11 cellular contexts compared by ENCODE assay signal in the genomic region with DNA sequence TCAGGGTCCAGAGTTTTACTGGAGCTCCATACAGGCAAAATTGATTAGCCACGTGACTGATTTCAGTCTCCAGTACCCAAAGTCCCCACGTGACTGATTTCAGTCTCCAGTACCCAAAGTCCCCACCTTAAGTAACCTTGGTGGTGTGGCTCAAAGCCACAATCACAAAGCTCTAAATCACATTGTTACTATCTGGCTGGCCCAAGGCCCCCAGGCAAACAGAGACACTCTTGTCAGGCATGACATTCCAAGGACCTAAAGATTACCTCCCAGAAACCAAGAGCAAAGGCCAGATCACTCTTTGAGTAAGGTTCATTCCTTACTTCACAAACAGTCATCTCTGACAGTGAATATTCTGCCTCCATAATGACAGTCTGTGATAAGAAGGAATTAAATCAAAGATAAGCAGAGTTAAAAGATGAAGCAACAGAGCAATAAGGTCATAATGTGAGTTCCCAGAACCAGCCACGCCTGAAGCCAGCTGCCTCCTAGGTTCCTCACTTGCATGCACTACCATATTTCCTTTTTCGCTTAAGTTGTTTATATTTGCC.
A peak's percentile ranks its signal among the peaks of the same experiment; 100 is the strongest.
DNase-seq lines count a peak whose midpoint lies in the region; ATAC-seq and TF ChIP-seq lines count a peak whose summit lies in the region.
"Had no signal": no experiment of that assay in that cellular context is flagged by ENCODE, and none has a peak within 500 bp of the region (broad histone marks: within the 10 kb centered on the region; RNA-seq: fewer than 3 reads in every experiment).

No MANE protein-coding gene starts in this region.

- H4K20me1 ChIP-seq in GM23248 (ENCODE audit: insufficient read depth), result no peaks in the 10 kb centered on the region

- H2AFZ ChIP-seq in GM23248, result no peak overlapping the region; the same call in 1 of the 2 replicates

- peaks cover 0 to 3% (median 0%) of the 10 kb centered on the region in 3 donors for H3K4me1 Mint-ChIP-seq in CD8-positive, alpha-beta memory T cell
- H3K4me1 Mint-ChIP-seq in progenitor cell of endocrine pancreas (ENCODE audit: low read depth), result peaks cover 33% of the 10 kb centered on the region

- peaks cover 0 to 2% (median 0%) of the 10 kb centered on the region in 5 donors for H3K9me3 Mint-ChIP-seq in CD8-positive, alpha-beta memory T cell
- H3K9me3 Mint-ChIP-seq in progenitor cell of endocrine pancreas (ENCODE audit: low read depth), result peaks cover 3% of the 10 kb centered on the region
- H3K9me3 Mint-ChIP-seq: activated CD4-positive, alpha-beta memory T cell treated with anti-CD3 and anti-CD28 coated beads, Interleukin-2, amount 10 ng/mL, durations not matched to agents 7 days and 5 days; neural crest cell had no signal

- peaks cover 5 to 9% of the 10 kb centered on the region in 2 donors for H3K27me3 Mint-ChIP-seq in CD8-positive, alpha-beta memory T cell
- H3K27me3 Mint-ChIP-seq in progenitor cell of endocrine pancreas, result no peaks in the 10 kb centered on the region

- POLR2A ChIA-PET in CD8-positive, alpha-beta memory T cell (lab: Charles Lee), result no interaction called here

- no peak for DNase-seq in CD8-positive, alpha-beta memory T cell
- DNase-seq in NOMO-1 treated with dmso at 0.1 percent for 144 hours (lab: John Stamatoyannopoulos, UW; ENCODE audit: unreplicated experiment) (peak; percentile 58), Right ventricle myocardium superior (peak; percentile 60), progenitor cell of endocrine pancreas (ENCODE audit: low spot score, unreplicated experiment) (no peak), NCI-H524 treated with DMSO at 0.1 percent for 48 hours (lab: John Stamatoyannopoulos, UW) (no peak), brain microvascular endothelial cell (no peak), GM23248 (no peak), hypothalamus (lab: John Stamatoyannopoulos, UW) (no peak)
- DNase-seq: activated CD4-positive, alpha-beta memory T cell treated with anti-CD3 and anti-CD28 coated beads, Interleukin-2, amount 10 ng/mL, durations not matched to agents 7 days and 5 days; stimulated activated CD4-positive, alpha-beta T cell treated with anti-CD3 and anti-CD28 coated beads, Interleukin-4, amount 100 ng/mL, for 1 hour had no signal

- in situ Hi-C loops in brain microvascular endothelial cell (cut with HindIII; ENCODE audit: low pct_ligation_motif_present, low sequenced_read_pairs), result no loop called here
- in situ Hi-C loops in GM23248 (cut with MboI), result no loop called here

- 76 to 79% methylated on average over 4 of the region's 4 CpGs for WGBS in GM23248 (ENCODE audit: low coverage in 1 of 2, low lambda C conversion rate in 2 of 2, missing lambda C conversion rate in 2 of 2), 2 experiments

- no peaks in the 10 kb centered on the region for H3K79me2 ChIP-seq in GM23248 (ENCODE audit: insufficient read depth)

- H3K4me3 Mint-ChIP-seq in CD8-positive, alpha-beta memory T cell, result no peak overlapping the region
- H3K4me3 Mint-ChIP-seq in progenitor cell of endocrine pancreas (ENCODE audit: low read depth), result no peak overlapping the region
- H3K4me3 Mint-ChIP-seq: activated CD4-positive, alpha-beta memory T cell treated with anti-CD3 and anti-CD28 coated beads, Interleukin-2, amount 10 ng/mL, durations not matched to agents 7 days and 5 days; neural crest cell had no signal

- peak overlapping the region; percentile 57 for H3K27ac ChIP-seq in CD8-positive, alpha-beta memory T cell (ENCODE audit: low read depth, low read length)
- no peak overlapping the region for H3K27ac ChIP-seq in brain microvascular endothelial cell
- H3K27ac ChIP-seq in GM23248, result no peak overlapping the region

- CTCF ChIA-PET in CD8-positive, alpha-beta memory T cell (lab: Charles Lee), result no interaction called here

- H3K4me3 ChIP-seq in CD8-positive, alpha-beta memory T cell (ENCODE audit: low read length), result no peak overlapping the region
- H3K4me3 ChIP-seq in brain microvascular endothelial cell (ENCODE audit: low read depth, low read length) (no peak overlapping the region), GM23248 (no peak overlapping the region)

- H3F3A ChIP-seq in GM23248 (ENCODE audit: insufficient read depth), result no peaks in the 10 kb centered on the region

- no peaks in the 10 kb centered on the region for H3K36me3 ChIP-seq in CD8-positive, alpha-beta memory T cell (ENCODE audit: insufficient read depth, low read length)
- H3K36me3 ChIP-seq in brain microvascular endothelial cell (replicated peaks), result no peaks in the 10 kb centered on the region
- H3K36me3 ChIP-seq in GM23248 (ENCODE audit: low read depth), result no peaks in the 10 kb centered on the region

- ATAC-seq in Right ventricle myocardium superior (ENCODE audit: poor library complexity), result peak; percentile 39

- intact Hi-C loops in Right ventricle myocardium superior (cut with DNase I), result no loop called here

- no peaks in the 10 kb centered on the region for H3K9me3 ChIP-seq in CD8-positive, alpha-beta memory T cell (ENCODE audit: low read length)
- H3K9me3 ChIP-seq in GM23248 (ENCODE audit: low read depth), result no peaks in the 10 kb centered on the region

- no peaks in the 10 kb centered on the region for H3K9me2 ChIP-seq in GM23248 (ENCODE audit: insufficient read depth)

- H3K4me2 ChIP-seq in GM23248 (ENCODE audit: unreplicated experiment), result no peak overlapping the region

- TF ChIP-seq CTCF in progenitor cell of endocrine pancreas (IDR thresholded peaks at IDR 0.05; ENCODE audit: unreplicated experiment) (no peak), brain microvascular endothelial cell (IDR thresholded peaks at IDR 0.05; ENCODE audit: low read depth, low read length, missing control alignments) (no peak)

- H3K4me1 ChIP-seq in CD8-positive, alpha-beta memory T cell (ENCODE audit: insufficient read depth, low read length), result no peaks in the 10 kb centered on the region
- peaks cover 10% of the 10 kb centered on the region for H3K4me1 ChIP-seq in GM23248 (ENCODE audit: insufficient read depth)

- H3K27me3 ChIP-seq in CD8-positive, alpha-beta memory T cell (ENCODE audit: insufficient read depth, low read length, poor library complexity, severe bottlenecking), result no peaks in the 10 kb centered on the region
- H3K27me3 ChIP-seq in brain microvascular endothelial cell (replicated peaks) (no peaks in the 10 kb centered on the region), GM23248 (replicated peaks; ENCODE audit: insufficient read depth) (no peaks in the 10 kb centered on the region)

- no peak overlapping the region for H3K27ac Mint-ChIP-seq in CD8-positive, alpha-beta memory T cell
- peak overlapping the region; percentile 9 for H3K27ac Mint-ChIP-seq in progenitor cell of endocrine pancreas
- H3K27ac Mint-ChIP-seq: activated CD4-positive, alpha-beta memory T cell treated with anti-CD3 and anti-CD28 coated beads, Interleukin-2, amount 10 ng/mL, durations not matched to agents 7 days and 5 days had no signal

- no peaks in the 10 kb centered on the region for H3K36me3 Mint-ChIP-seq in CD8-positive, alpha-beta memory T cell
- H3K36me3 Mint-ChIP-seq in progenitor cell of endocrine pancreas (ENCODE audit: insufficient read depth), result no peaks in the 10 kb centered on the region

- no peak overlapping the region for H3K9ac ChIP-seq in GM23248

Comparison
In these comparisons a context has a peak if more than half of its experiments do, and no peak if none do; other contexts are left out.
1. DNase-seq: peak in NOMO-1 treated with dmso at 0.1 percent for 144 hours (single experiment) and Right ventricle myocardium superior (single experiment); none in CD8-positive, alpha-beta memory T cell (0 of 5), progenitor cell of endocrine pancreas (single experiment), NCI-H524 treated with DMSO at 0.1 percent for 48 hours (single experiment), brain microvascular endothelial cell (single experiment), GM23248 (single experiment) and hypothalamus (0 of 51).